ENCODE assay signal across 1 cellular context in the genomic region with DNA sequence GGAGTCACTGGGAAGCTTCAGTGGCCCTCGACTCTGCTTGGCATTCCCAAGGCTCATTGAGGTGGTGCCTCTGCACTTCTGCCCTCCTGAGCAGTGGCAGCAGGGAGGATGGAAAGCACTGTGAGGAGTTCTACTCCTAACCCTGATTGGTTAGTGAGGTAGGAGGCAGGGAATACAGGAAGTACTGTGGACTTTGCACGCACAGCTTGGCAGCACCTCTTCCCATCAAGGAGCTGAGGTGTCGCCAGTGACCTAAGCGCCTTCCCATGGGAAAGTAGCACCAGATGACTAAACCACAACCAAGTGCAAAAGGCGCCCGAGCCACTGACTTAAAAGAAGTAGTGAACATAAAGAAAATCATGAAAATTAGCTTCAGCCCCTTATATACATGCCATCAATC.
TF ChIP-seq lines count a peak whose summit lies in the region.

No MANE protein-coding gene starts in this region.

TF ChIP-seq in SK-N-SH, 30 proteins besides CTCF, POLR2A, EP300 and RAD21 (continued from another document):
- no peak for TF ChIP-seq IRF3 (IDR thresholded peaks at IDR 0.05; ENCODE audit: low read depth, low read length)
- TF ChIP-seq USF2 (IDR thresholded peaks at IDR 0.05; ENCODE audit: borderline replicate concordance, low read depth, low read length) = no peak
- TF ChIP-seq, protein P1, sequence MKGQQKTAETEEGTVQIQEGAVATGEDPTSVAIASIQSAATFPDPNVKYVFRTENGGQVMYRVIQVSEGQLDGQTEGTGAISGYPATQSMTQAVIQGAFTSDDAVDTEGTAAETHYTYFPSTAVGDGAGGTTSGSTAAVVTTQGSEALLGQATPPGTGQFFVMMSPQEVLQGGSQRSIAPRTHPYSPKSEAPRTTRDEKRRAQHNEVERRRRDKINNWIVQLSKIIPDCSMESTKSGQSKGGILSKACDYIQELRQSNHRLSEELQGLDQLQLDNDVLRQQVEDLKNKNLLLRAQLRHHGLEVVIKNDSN (IDR thresholded peaks at IDR 0.05; ENCODE audit: borderline replicate concordance, low read depth) = no peak
